8 cellular contexts compared by ENCODE assay signal in the genomic region with DNA sequence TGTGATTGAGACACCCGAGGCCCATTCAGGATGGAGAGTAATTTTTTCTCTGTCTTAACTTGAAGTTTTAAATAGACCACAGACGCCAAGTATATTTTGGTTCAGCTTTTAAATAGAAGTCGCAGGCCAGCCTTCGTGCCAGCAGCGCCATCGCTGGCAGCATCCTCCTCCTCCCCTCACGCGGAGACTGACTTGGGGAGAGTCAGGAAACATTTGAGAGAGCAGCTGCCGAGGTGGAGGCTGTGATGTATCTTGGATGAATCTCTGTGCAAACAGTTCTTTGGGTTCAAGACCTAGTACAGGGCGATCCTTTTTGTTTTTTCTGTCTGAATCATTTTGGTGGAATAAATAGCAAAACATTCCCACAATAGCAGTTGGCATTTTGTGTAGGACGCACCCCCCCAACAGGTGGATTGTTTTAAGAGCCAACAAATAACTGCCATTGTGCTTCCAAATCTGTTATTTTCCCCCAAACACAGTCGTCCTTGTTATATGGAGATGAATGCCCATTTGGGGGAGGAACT. TPM values are rescaled to one million over a fixed set of nuclear protein-coding genes. Genes with fewer than 3 reads are reported as not detected.
DNase-seq lines count a peak whose midpoint lies in the region; ATAC-seq lines count a peak whose summit lies in the region.

No MANE protein-coding gene starts in this region.

- H3K4me1 ChIP-seq in mucosa of stomach (ENCODE audit: control insufficient read depth, insufficient read depth, low read length) (peaks cover 12% of the 10 kb centered on the region), subcutaneous abdominal adipose tissue (ENCODE audit: control insufficient read depth in 5 of 5, insufficient read depth in 5 of 5, low read length in 5 of 5) (peaks cover 0 to 17% (median 15%) of the 10 kb centered on the region in 5 donors)

- no peaks in the 10 kb centered on the region for H3K27me3 ChIP-seq in mucosa of stomach (ENCODE audit: control insufficient read depth, insufficient read depth, low read length)
- peaks cover 0 to 6% (median 0%) of the 10 kb centered on the region in 5 donors for H3K27me3 ChIP-seq in subcutaneous abdominal adipose tissue (ENCODE audit: control insufficient read depth in 5 of 5, insufficient read depth in 4 of 5, low read length in 5 of 5)

- ATAC-seq in esophagus mucosa (peak; percentile 36), HG03442 (IDR thresholded peaks at IDR 0.05; ENCODE audit: unreplicated experiment) (no peak)

- H3K36me3 ChIP-seq in mucosa of stomach (ENCODE audit: control insufficient read depth, insufficient read depth, low read length): no peaks in the 10 kb centered on the region
- no peaks in the 10 kb centered on the region for H3K36me3 ChIP-seq in subcutaneous abdominal adipose tissue (ENCODE audit: control insufficient read depth in 5 of 5, insufficient read depth in 5 of 5, low read length in 5 of 5)

- H3K27ac ChIP-seq in subcutaneous abdominal adipose tissue (ENCODE audit: low read depth, low read length): peak overlapping the region; percentile 16

- H3K4me3 ChIP-seq in mucosa of stomach (ENCODE audit: low read length) (peak overlapping the region; percentile 32), subcutaneous abdominal adipose tissue (ENCODE audit: low read depth in 1 of 5, low read length in 5 of 5) (peak overlapping the region; percentile 78 to 84 (median 80))

- peak overlapping the region; percentile 62 for H3K9ac ChIP-seq in mucosa of stomach (ENCODE audit: low read length)
- peak overlapping the region in 4 of 5 donors; percentile 68 to 87 (median 74) for H3K9ac ChIP-seq in subcutaneous abdominal adipose tissue (ENCODE audit: low read length in 5 of 5)

- H3K9me3 ChIP-seq in mucosa of stomach (ENCODE audit: control insufficient read depth, low read length) (no peaks in the 10 kb centered on the region), subcutaneous abdominal adipose tissue (ENCODE audit: control insufficient read depth in 5 of 5, low read length in 5 of 5) (no peaks in the 10 kb centered on the region)

- DNase-seq in NCI-H446 (lab: John Stamatoyannopoulos, UW) (peak; percentile 32 to 39), NCI-H446 treated with DMSO at 0.1 percent for 48 hours (lab: John Stamatoyannopoulos, UW) (no peak), NCI-H2171 (lab: John Stamatoyannopoulos, UW) (peak; percentile 22), activated T-cell treated with anti-CD3 and anti-CD28 coated beads for 4 hours (peak; percentile 12)

RNA-seq across cellular contexts. Expression of a gene that starts 0.9 kb away (rescaled TPM):
- total RNA-seq in esophagus mucosa: 1.1 TPM
